1 cellular context compared by ENCODE assay signal in genomic region chr19:12793290-12794195, GRCh38.
A peak's percentile ranks its signal among the peaks of the same experiment; 100 is the strongest.
TF ChIP-seq lines count a peak whose summit lies in the region.

No MANE protein-coding gene starts in this region.

TF ChIP-seq in K562, 482 proteins besides CTCF, POLR2A, EP300 and RAD21 (continued from another document):
- no peak; the same call in 1 of the 2 replicates for TF ChIP-seq ZNF282 (CRISPR knock-in tag; IDR thresholded peaks at IDR 0.05)
- 0 out of 2 replicates have a peak, but pooled peaks have one; percentile 3 for TF ChIP-seq NFIC (IDR thresholded peaks at IDR 0.05)
- 0 out of 2 replicates have a peak, but pooled peaks have one; percentile 24 for TF ChIP-seq EP400 (IDR thresholded peaks at IDR 0.05)
- no peak for TF ChIP-seq NR2C2 (CRISPR knock-in tag; IDR thresholded peaks at IDR 0.05)
- TF ChIP-seq NR2C2 (tag; IDR thresholded peaks at IDR 0.05): peak; percentile 50; the same call in 1 of the 2 replicates
- TF ChIP-seq ATF3 (IDR thresholded peaks at IDR 0.05): no peak; the same call in 1 of the 2 replicates
- TF ChIP-seq ATF3 (CRISPR knock-in tag; conservative IDR thresholded peaks at IDR 0.05): no peak
- TF ChIP-seq ZNF592 (IDR thresholded peaks at IDR 0.05): peak; percentile 80; the same call in 1 of the 2 replicates
- no peak for TF ChIP-seq MTA1 (IDR thresholded peaks at IDR 0.05; ENCODE audit: borderline replicate concordance)
- no peak for TF ChIP-seq ZNF785 (CRISPR knock-in tag; IDR thresholded peaks at IDR 0.05)
- TF ChIP-seq RBM14 (IDR thresholded peaks at IDR 0.05; ENCODE audit: borderline replicate concordance, insufficient read depth, low read depth, low read length): peak; percentile 29; the same call in 1 of the 2 replicates
- peak; percentile 87 for TF ChIP-seq SP1 (CRISPR knock-in tag; IDR thresholded peaks at IDR 0.05)
- TF ChIP-seq ELF2 (CRISPR knock-in tag; IDR thresholded peaks at IDR 0.05): peak; percentile 5; the same call in 1 of the 2 replicates
- 0 out of 4 replicates have a peak, but pooled peaks of 1 of the 2 experiments have one; percentile 12 for TF ChIP-seq ZMIZ1 (IDR thresholded peaks at IDR 0.05; ENCODE audit: low read depth in 2 of 2, low read length in 2 of 2)
- TF ChIP-seq HNRNPK (IDR thresholded peaks at IDR 0.05; ENCODE audit: low read depth, low read length, poor library complexity, severe bottlenecking): peak; percentile 95
- TF ChIP-seq ESRRA (IDR thresholded peaks at IDR 0.05; ENCODE audit: borderline replicate concordance, low read depth): peak; percentile 60; the same call in 1 of the 2 replicates
- peak; percentile 64 for TF ChIP-seq FOXJ2 (tag; IDR thresholded peaks at IDR 0.05)
- TF ChIP-seq ETS1 (conservative IDR thresholded peaks at IDR 0.05; ENCODE audit: control insufficient read depth, low read depth, low read length): peak; percentile 61; the same call in 1 of the 2 replicates
- peak; percentile 78 for TF ChIP-seq U2AF1 (optimal IDR thresholded peaks at IDR 0.05; ENCODE audit: low read depth, low read length)
- 0 out of 2 replicates have a peak, but pooled peaks have one; percentile 38 for TF ChIP-seq TARDBP (IDR thresholded peaks at IDR 0.05)
- TF ChIP-seq CXXC5 (CRISPR knock-in tag; IDR thresholded peaks at IDR 0.05): peak; percentile 77
- 0 out of 2 replicates have a peak, but pooled peaks have one; percentile 16 for TF ChIP-seq ZNF586 (CRISPR knock-in tag; conservative IDR thresholded peaks at IDR 0.05)
- TF ChIP-seq PTBP1 (IDR thresholded peaks at IDR 0.05; ENCODE audit: low read depth, low read length): peak; percentile 85; the same call in 1 of the 2 replicates
- TF ChIP-seq ATF1 (CRISPR knock-in tag; IDR thresholded peaks at IDR 0.05): no peak; the same call in 1 of the 2 replicates
- TF ChIP-seq ATF1 (tag; IDR thresholded peaks at IDR 0.05): peak; percentile 94
- peak; percentile 44 for TF ChIP-seq PRDM10 (IDR thresholded peaks at IDR 0.05; ENCODE audit: partially characterized antibody)
- TF ChIP-seq SIN3A (IDR thresholded peaks at IDR 0.05; ENCODE audit: borderline replicate concordance in 2 of 2, control insufficient read depth in 1 of 2, low read depth in 2 of 2, low read length in 2 of 2): peak; percentile 80 to 93; a peak in 2 of 4 replicates
- TF ChIP-seq FUS (optimal IDR thresholded peaks at IDR 0.05; ENCODE audit: low read depth, low read length): peak; percentile 99
- TF ChIP-seq BRF1 (IDR thresholded peaks at IDR 0.05; ENCODE audit: borderline replicate concordance, extremely low read depth, insufficient read length): no peak
